Comparison of ENCODE assay signal across 22 cellular contexts in the genomic region with DNA sequence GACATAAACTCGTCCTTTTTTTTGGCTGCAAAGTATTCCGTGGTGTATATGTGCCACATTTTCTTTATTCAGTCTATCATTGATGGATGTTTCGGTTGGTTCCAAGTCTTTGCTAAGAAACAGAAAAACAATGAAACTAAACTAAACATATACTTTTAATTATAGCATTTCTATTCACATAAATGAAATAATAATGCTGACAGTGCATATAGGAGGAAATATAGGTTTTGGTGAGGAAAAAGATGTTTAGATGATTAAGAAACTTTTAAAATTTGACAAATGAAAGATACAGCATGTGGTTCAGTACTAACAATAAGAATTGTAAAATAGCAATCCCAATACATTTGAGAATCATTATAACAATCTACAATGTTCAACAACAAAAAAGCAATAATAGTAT.
"Had no signal": no experiment of that assay in that cellular context is flagged by ENCODE, and none has a peak within 500 bp of the region (broad histone marks: within the 10 kb centered on the region; RNA-seq: fewer than 3 reads in every experiment).

No MANE protein-coding gene starts in this region.

- H3K4me1 Mint-ChIP-seq: immature natural killer cell, naive B cell had no signal

- H3K27me3 Mint-ChIP-seq: naive B cell had no signal

- H3K27me3 ChIP-seq: esophagus muscularis mucosa, gastroesophageal sphincter, neutrophil, ovary, right atrium auricular region, stomach, transverse colon had no signal

- H3K9me3 ChIP-seq: esophagus muscularis mucosa, gastroesophageal sphincter, lower lobe of right lung, neutrophil, ovary, right atrium auricular region, stomach, thoracic aorta had no signal

- ATAC-seq: gastroesophageal sphincter, left cardiac atrium, lower lobe of right lung had no signal

- H3K36me3 Mint-ChIP-seq: naive B cell had no signal

- DNase-seq: effector memory CD4-positive, alpha-beta T cell; glutamatergic neuron; immature natural killer cell; left cardiac atrium; left ventricle myocardium inferior; lower lobe of right lung; naive B cell; ovary; small intestine; stimulated activated CD4-positive, alpha-beta T cell treated with anti-CD3 and anti-CD28 coated beads, Interleukin-12 subunit alpha, Interleukin-12 subunit beta, amount 100 ng/mL, for 4 hours; stimulated activated naive CD4-positive, alpha-beta T cell; stomach; substantia nigra; transverse colon had no signal

- FAIRE-seq: endometrium, keratinocyte had no signal

- H3K4me1 ChIP-seq: esophagus muscularis mucosa, gastroesophageal sphincter, left ventricle myocardium inferior, lower lobe of right lung, right atrium auricular region, stomach, transverse colon had no signal

- H3K36me3 ChIP-seq: esophagus muscularis mucosa, gastroesophageal sphincter, left ventricle myocardium inferior, lower lobe of right lung, neutrophil, ovary, right atrium auricular region, stomach, thoracic aorta, transverse colon had no signal

- H3K4me3 ChIP-seq: esophagus muscularis mucosa, gastroesophageal sphincter, left ventricle myocardium inferior, lower lobe of right lung, ovary, right atrium auricular region, stomach, thoracic aorta, transverse colon had no signal

- H3K27ac ChIP-seq: epithelial cell of prostate, esophagus muscularis mucosa, gastroesophageal sphincter, left ventricle myocardium inferior, lower lobe of right lung, neutrophil, ovary, right atrium auricular region, stomach, thoracic aorta, transverse colon had no signal

- H3K4me3 Mint-ChIP-seq: immature natural killer cell, naive B cell had no signal

- H3K27ac Mint-ChIP-seq: immature natural killer cell, naive B cell had no signal
